ENCODE assay signal across 16 cellular contexts in the genomic region with DNA sequence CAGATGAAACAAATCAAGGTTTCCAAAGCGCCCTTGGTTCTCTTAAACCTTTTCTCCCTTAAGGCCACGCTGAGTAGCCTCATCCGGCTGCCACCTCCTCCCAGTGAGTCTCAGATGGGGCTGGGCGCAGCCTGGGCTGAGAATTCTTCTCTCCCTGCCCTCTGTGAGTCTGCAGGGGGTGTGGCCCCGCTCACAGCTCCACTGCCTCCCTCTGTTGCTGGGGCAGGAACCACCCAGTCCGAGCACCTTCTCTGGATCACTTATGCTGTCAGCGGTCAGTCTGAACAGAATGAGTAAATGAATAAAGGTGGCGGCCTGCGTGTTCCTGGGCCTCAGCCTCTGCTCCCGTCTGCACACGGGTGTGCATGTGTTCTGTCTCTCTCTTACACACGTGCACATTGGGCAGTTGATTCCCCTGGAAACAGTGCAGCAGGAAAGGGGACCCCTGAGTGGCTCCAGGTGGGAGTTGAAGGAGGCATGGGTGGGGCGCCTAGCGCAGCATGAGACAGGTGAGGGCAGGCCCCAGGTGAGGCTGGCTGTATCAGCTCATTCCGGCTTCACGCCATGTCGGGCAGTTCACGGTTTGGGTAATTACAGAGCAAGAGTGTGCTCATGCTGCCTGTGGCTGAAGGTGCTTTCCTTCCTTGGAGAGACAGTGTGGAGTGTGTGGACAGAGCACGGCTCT. TPM values are rescaled to one million over a fixed set of nuclear protein-coding genes. Genes with fewer than 3 reads are reported as not detected.
DNase-seq lines count a peak whose midpoint lies in the region; ATAC-seq, FAIRE-seq and TF ChIP-seq lines count a peak whose summit lies in the region.
"Had no signal": no experiment of that assay in that cellular context is flagged by ENCODE, and none has a peak within 500 bp of the region (broad histone marks: within the 10 kb centered on the region; RNA-seq: fewer than 3 reads in every experiment).

No MANE protein-coding gene starts in this region.

- H3K27ac ChIP-seq in K562 (ENCODE audit: extremely low read depth, low read depth, low read length), result no peak overlapping the region
- no peak overlapping the region for H3K27ac ChIP-seq in HepG2 (ENCODE audit: extremely low read length, insufficient read depth, low read length)
- H3K27ac ChIP-seq: KMS-11, tibial artery had no signal

- peak; percentile 5 for DNase-seq in activated naive CD4-positive, alpha-beta T cell treated with anti-CD3 and anti-CD28 coated beads, Interleukin-2, amount 10 ng/mL, durations not matched to agents 7 days and 5 days
- no peak for DNase-seq in activated naive CD4-positive, alpha-beta T cell treated with anti-CD3 and anti-CD28 coated beads, Interleukin-2, amount 50 U/mL, for 72 hours (ENCODE audit: low spot score in 2 of 2)
- DNase-seq in K562 (ENCODE audit: extremely low read depth in 1 of 4, low spot score in 3 of 4) (no peak), HepG2 (ENCODE audit: low spot score) (no peak), type B pancreatic cell (ENCODE audit: extremely low spot score, unreplicated experiment) (no peak), erythroblast (lab: John Stamatoyannopoulos, UW) (no peak)
- DNase-seq in activated CD8-positive, alpha-beta memory T cell treated with anti-CD3 and anti-CD28 coated beads, Interleukin-2, amount 50 U/mL, for 48 hours, result no peak
- DNase-seq: activated naive CD8-positive, alpha-beta T cell treated with anti-CD3 and anti-CD28 coated beads, Interleukin-2, amount 50 U/mL, for 24 hours; DMS 273 treated with DMSO at 0.1 percent for 48 hours; NCI-H2081 treated with DMSO at 0.1 percent for 48 hours; PC-3; T-helper 9 cell had no signal

- H2AFZ ChIP-seq in K562 (ENCODE audit: low read depth, low read length) (no peak overlapping the region), HepG2 (ENCODE audit: low read length) (no peak overlapping the region)

- H3K9me3 Mint-ChIP-seq in activated naive CD4-positive, alpha-beta T cell treated with anti-CD3 and anti-CD28 coated beads, Interleukin-2, amount 10 ng/mL, durations not matched to agents 7 days and 5 days, result no peaks in the 10 kb centered on the region
- no peaks in the 10 kb centered on the region for H3K9me3 Mint-ChIP-seq in activated naive CD4-positive, alpha-beta T cell treated with anti-CD3 and anti-CD28 coated beads, Interleukin-2, amount 50 U/mL, for 72 hours
- H3K9me3 Mint-ChIP-seq in type B pancreatic cell, result no peaks in the 10 kb centered on the region
- H3K9me3 Mint-ChIP-seq: activated naive CD8-positive, alpha-beta T cell treated with anti-CD3 and anti-CD28 coated beads, Interleukin-2, amount 50 U/mL, for 24 hours had no signal

- H3K27ac Mint-ChIP-seq in activated naive CD4-positive, alpha-beta T cell treated with anti-CD3 and anti-CD28 coated beads, Interleukin-2, amount 10 ng/mL, durations not matched to agents 7 days and 5 days, result no peak overlapping the region
- no peak overlapping the region for H3K27ac Mint-ChIP-seq in activated naive CD4-positive, alpha-beta T cell treated with anti-CD3 and anti-CD28 coated beads, Interleukin-2, amount 50 U/mL, for 72 hours
- no peak overlapping the region for H3K27ac Mint-ChIP-seq in type B pancreatic cell
- H3K27ac Mint-ChIP-seq: activated naive CD8-positive, alpha-beta T cell treated with anti-CD3 and anti-CD28 coated beads, Interleukin-2, amount 50 U/mL, for 24 hours had no signal

- no peaks in the 10 kb centered on the region for H4K20me1 ChIP-seq in K562 (replicated peaks; ENCODE audit: control insufficient read depth, insufficient read depth, low read length)
- no peaks in the 10 kb centered on the region for H4K20me1 ChIP-seq in HepG2 (ENCODE audit: insufficient read depth, low read length)

- no peaks in the 10 kb centered on the region for H3K9me3 ChIP-seq in K562 (replicated peaks; ENCODE audit: control insufficient read depth, insufficient read depth, low read depth, low read length)
- H3K9me3 ChIP-seq in HepG2 (ENCODE audit: low read length), result no peaks in the 10 kb centered on the region
- H3K9me3 ChIP-seq: tibial artery had no signal

- TF ChIP-seq POLR2A in K562 (conservative IDR thresholded peaks at IDR 0.05) (no peak), HepG2 (IDR thresholded peaks at IDR 0.05; ENCODE audit: insufficient read depth in 1 of 2, low read depth in 2 of 2, low read length in 2 of 2) (no peak), erythroblast (IDR thresholded peaks at IDR 0.05; ENCODE audit: low read length) (no peak)

- CTCF ChIA-PET in activated naive CD4-positive, alpha-beta T cell treated with anti-CD3 and anti-CD28 coated beads, Interleukin-2, amount 10 ng/mL, durations not matched to agents 7 days and 5 days (lab: Charles Lee), result interaction anchor here (1.0 kb wide), 1 partner anchor 54 kb away, joined by 3 read pairs; no protein-coding TSS in a partner anchor
- CTCF ChIA-PET in K562 (lab: Yijun Ruan, JAX; ENCODE audit: low intra/inter-chr PET ratio), result no interaction called here
- CTCF ChIA-PET in HepG2 (lab: Yijun Ruan, JAX; ENCODE audit: low intra/inter-chr PET ratio, low total read pairs), result no interaction called here

- H3K4me1 ChIP-seq in K562 (replicated peaks in 1 of 2; ENCODE audit: control insufficient read depth in 2 of 2, insufficient read depth in 2 of 2, low read length in 2 of 2) (peaks cover 0 to 31% of the 10 kb centered on the region in 2 experiments; a peak in 2 of 5 replicates), HepG2 (ENCODE audit: insufficient read depth, low read length) (peaks cover 11% of the 10 kb centered on the region)

- no peak overlapping the region for H3K4me3 Mint-ChIP-seq in activated naive CD4-positive, alpha-beta T cell treated with anti-CD3 and anti-CD28 coated beads, Interleukin-2, amount 10 ng/mL, durations not matched to agents 7 days and 5 days
- peak overlapping the region; percentile 56 for H3K4me3 Mint-ChIP-seq in type B pancreatic cell
- H3K4me3 Mint-ChIP-seq: activated naive CD8-positive, alpha-beta T cell treated with anti-CD3 and anti-CD28 coated beads, Interleukin-2, amount 50 U/mL, for 24 hours had no signal

- BruUV-seq in K562 (replicated peaks; lab: Mats Ljungman, UMichigan) (no TSS peak), HepG2 (replicated peaks; lab: Mats Ljungman, UMichigan) (no TSS peak)

- H3K9ac ChIP-seq in K562 (ENCODE audit: insufficient read depth in 1 of 2, low read depth in 2 of 2, low read length in 2 of 2) (0 out of 4 replicates have a peak overlapping the region, but pooled peaks of 1 of the 2 experiments have one; percentile 22), HepG2 (ENCODE audit: insufficient read depth, low read depth, low read length) (no peak overlapping the region)
- H3K9ac ChIP-seq: KMS-11 had no signal

- FAIRE-seq in K562 (lab: Jason Lieb, UNC), result no peak
- no peak for FAIRE-seq in HepG2 (lab: Jason Lieb, UNC)
- FAIRE-seq: GM12878 had no signal

- peaks cover 40% of the 10 kb centered on the region for H3K4me1 Mint-ChIP-seq in activated naive CD4-positive, alpha-beta T cell treated with anti-CD3 and anti-CD28 coated beads, Interleukin-2, amount 10 ng/mL, durations not matched to agents 7 days and 5 days
- H3K4me1 Mint-ChIP-seq in type B pancreatic cell (ENCODE audit: unreplicated experiment), result peaks cover 18% of the 10 kb centered on the region

- no peaks in the 10 kb centered on the region for H3K36me3 Mint-ChIP-seq in activated naive CD4-positive, alpha-beta T cell treated with anti-CD3 and anti-CD28 coated beads, Interleukin-2, amount 10 ng/mL, durations not matched to agents 7 days and 5 days
- H3K36me3 Mint-ChIP-seq in activated naive CD4-positive, alpha-beta T cell treated with anti-CD3 and anti-CD28 coated beads, Interleukin-2, amount 50 U/mL, for 72 hours, result peaks cover 0 to 2% of the 10 kb centered on the region in 2 donors
- H3K36me3 Mint-ChIP-seq in type B pancreatic cell, result no peaks in the 10 kb centered on the region

- 35% methylated on average over 18 of the region's 19 CpGs for WGBS in K562 (ENCODE audit: insufficient coverage, low coverage, missing lambda C conversion rate)
- WGBS in HepG2 (ENCODE audit: low lambda C conversion rate), result 36% methylated on average over 12 of the region's 19 CpGs

- POLR2A ChIA-PET in K562 (lab: Yijun Ruan, JAX), result no interaction called here
- POLR2A ChIA-PET in HepG2 (lab: Yijun Ruan, JAX), result interaction anchor here (1.2 kb wide), 1 partner anchor 9 kb away, joined by 3 read pairs; no protein-coding TSS in a partner anchor

- H3K4me3 ChIP-seq in K562, result no peak overlapping the region
- no peak overlapping the region for H3K4me3 ChIP-seq in HepG2 (replicated peaks in 1 of 3; ENCODE audit: insufficient read depth in 1 of 3, low read depth in 2 of 3, low read length in 3 of 3)
- H3K4me3 ChIP-seq: GM12878, tibial artery had no signal

- TF ChIP-seq RAD21 in K562 (CRISPR knock-in tag; conservative IDR thresholded peaks at IDR 0.05 in 1 of 2, IDR thresholded peaks at IDR 0.05 in 1 of 2) (no peak), HepG2 (CRISPR knock-in tag; IDR thresholded peaks at IDR 0.05) (no peak)

- peaks cover 98% of the 10 kb centered on the region for H3K27me3 Mint-ChIP-seq in activated naive CD4-positive, alpha-beta T cell treated with anti-CD3 and anti-CD28 coated beads, Interleukin-2, amount 10 ng/mL, durations not matched to agents 7 days and 5 days
- H3K27me3 Mint-ChIP-seq in type B pancreatic cell, result peaks cover 66% of the 10 kb centered on the region

- H3K79me2 ChIP-seq in K562 (ENCODE audit: control insufficient read depth, insufficient read depth, low read length) (no peaks in the 10 kb centered on the region), HepG2 (ENCODE audit: insufficient read depth, low read length) (no peaks in the 10 kb centered on the region)

- ATAC-seq in activated naive CD4-positive, alpha-beta T cell treated with anti-CD3 and anti-CD28 coated beads, Interleukin-2, amount 50 U/mL, for 72 hours, result no peak
- ATAC-seq in K562 (0 out of 3 replicates have a peak, but pooled peaks have one; percentile 7), HepG2 (peak; percentile 33), HG03442 (IDR thresholded peaks at IDR 0.05; ENCODE audit: unreplicated experiment) (no peak)
- ATAC-seq: activated naive CD8-positive, alpha-beta T cell treated with anti-CD3 and anti-CD28 coated beads, Interleukin-2, amount 50 U/mL, for 24 hours; PC-3 had no signal

- in situ Hi-C loops in K562 (cut with MboI), result no loop called here
- in situ Hi-C loops in HepG2 (cut with HindIII; ENCODE audit: extremely low pct_ligation_motif_present, low pct_unique_long_range_greater_than_20kb), result no loop called here

- H3K36me3 ChIP-seq in K562 (ENCODE audit: control insufficient read depth, insufficient read depth, low read length) (no peaks in the 10 kb centered on the region), HepG2 (replicated peaks in 1 of 2; ENCODE audit: control insufficient read depth in 1 of 2, insufficient read depth in 2 of 2, low read length in 2 of 2) (no peaks in the 10 kb centered on the region)
- H3K36me3 ChIP-seq: tibial artery had no signal

- TF ChIP-seq EP300 in K562 (IDR thresholded peaks at IDR 0.05; ENCODE audit: low read length), result no peak
- no peak for TF ChIP-seq EP300 in HepG2 (IDR thresholded peaks at IDR 0.05; ENCODE audit: low read depth in 2 of 2, low read length in 2 of 2)
- no peak for TF ChIP-seq EP300 in HepG2 (CRISPR knock-in tag; IDR thresholded peaks at IDR 0.05; ENCODE audit: borderline replicate concordance)

- intact Hi-C loops in K562 (cut with micrococcal nuclease), result no loop called here
- intact Hi-C loops in HepG2 (cut with micrococcal nuclease; ENCODE audit: unreplicated experiment), result no loop called here

- H3K27me3 ChIP-seq in K562 (ENCODE audit: control insufficient read depth in 2 of 2, insufficient read depth in 2 of 2, low read length in 2 of 2), result peaks cover 16 to 60% of the 10 kb centered on the region in 2 experiments; a peak in 4 of 5 replicates
- H3K27me3 ChIP-seq in HepG2 (ENCODE audit: control insufficient read depth in 1 of 2, insufficient read depth in 2 of 2, low read length in 2 of 2), result peaks cover 11 to 58% of the 10 kb centered on the region in 2 experiments

- TF ChIP-seq CTCF in K562 (IDR thresholded peaks at IDR 0.05 in 2 of 3, conservative IDR thresholded peaks at IDR 0.05 in 1 of 3; ENCODE audit: insufficient read depth in 2 of 3, low read depth in 1 of 3, low read length in 3 of 3), result no peak
- TF ChIP-seq CTCF in HepG2 (CRISPR knock-in tag; IDR thresholded peaks at IDR 0.05), result no peak
- TF ChIP-seq CTCF in type B pancreatic cell (conservative IDR thresholded peaks at IDR 0.05), result no peak

- H3K4me2 ChIP-seq in K562 (ENCODE audit: insufficient read depth, low read length) (no peak overlapping the region), HepG2 (ENCODE audit: low read depth, low read length) (no peak overlapping the region)
- H3K4me2 ChIP-seq: KMS-11 had no signal

- H3K9me1 ChIP-seq in K562 (ENCODE audit: control insufficient read depth, insufficient read depth, low read length), result no peaks in the 10 kb centered on the region

RNA-seq across cellular contexts. Expression of gene PAPLN, which starts 4.3 kb away (rescaled TPM):
- total RNA-seq in activated naive CD4-positive, alpha-beta T cell treated with anti-CD3 and anti-CD28 coated beads, Interleukin-2, amount 50 U/mL, for 72 hours, result 1 to 10 TPM in 1 of 2 donors, under 1 TPM in 1; 0.91 to 1.4 TPM
- 34.7 and 36.1 TPM in 2 replicates for total RNA-seq in K562 (2011; cell fraction: chromatin; rRNA removed; ENCODE audit: low replicate concordance)
- 21.0 and 22.8 TPM in 2 replicates for total RNA-seq in K562 (2011; cell fraction: nucleolus; rRNA removed)
- total RNA-seq in K562 (2011; cell fraction: nucleoplasm; rRNA removed), result 23.0 and 23.8 TPM in 2 replicates
- total RNA-seq in K562 (2014; rRNA removed) (1.3 and 1.7 TPM in 2 replicates), K562 (2014; rRNA removed; fragmentation: Illumina TruSeq; extraction: Trizol) (1.2 and 1.4 TPM in 2 replicates), K562 (2015; rRNA removed; fragmentation: Illumina TruSeq; extraction: Trizol) (1.2 TPM in 2 replicates), K562 (2021) (2.2 and 2.9 TPM in 2 replicates), HepG2 (2016; rRNA removed; fragmentation: Illumina TruSeq; extraction: Trizol) (not detected in 2 replicates), type B pancreatic cell (ENCODE audit: low replicate concordance) (0.99 and 2.0 TPM in 2 replicates)
- polyA plus RNA-seq in K562 (2011; rRNA removed) (2.9 and 4.2 TPM in 2 replicates), K562 (2014; fragmentation: Illumina TruSeq; extraction: Trizol) (1.7 and 2.2 TPM in 2 replicates), K562 (2014; fragmentation: Nextera tagmentation; extraction: Ambion mirVana) (under 1 TPM; 0.43 to 0.56 TPM), K562 (2014; rRNA removed) (3.5 and 5.5 TPM in 2 replicates), HepG2 (2011; rRNA removed) (not detected in 2 replicates)
- polyA plus RNA-seq in K562 (2011; cell fraction: cytosol; rRNA removed), result 1.4 and 2.2 TPM in 2 replicates
- polyA plus RNA-seq in K562 (2011; cell fraction: nucleus; rRNA removed), result 20.9 and 24.5 TPM in 2 replicates
- 2.8 and 5.5 TPM in 2 replicates for polyA plus RNA-seq in K562 (2012)
- 0.95 and 1.7 TPM in 2 replicates for polyA minus RNA-seq in K562 (2011; rRNA and poly(A)+ RNA removed)
- 0.55 and 1.8 TPM in 2 replicates for polyA minus RNA-seq in K562 (2011; cell fraction: cytosol; rRNA and poly(A)+ RNA removed)
- polyA minus RNA-seq in K562 (2011; cell fraction: nucleus; rRNA and poly(A)+ RNA removed), result 6.7 and 8.3 TPM in 2 replicates
- not detected in 2 replicates for total RNA-seq in HepG2 (2016; cell fraction: cytosol; rRNA removed; fragmentation: Illumina TruSeq; extraction: Trizol; ENCODE audit: low read depth)
- total RNA-seq in HepG2 (2016; cell fraction: insoluble cytoplasmic fraction; rRNA removed; fragmentation: Illumina TruSeq; extraction: Trizol), result not detected in 2 replicates
- total RNA-seq in HepG2 (2016; cell fraction: membrane; rRNA removed; fragmentation: Illumina TruSeq; extraction: Trizol), result not detected in 2 replicates
- not detected in 2 replicates for total RNA-seq in HepG2 (2016; cell fraction: nucleus; rRNA removed; fragmentation: Illumina TruSeq; extraction: Trizol)
- polyA plus RNA-seq in HepG2 (2011; cell fraction: cytosol; rRNA removed), result 0.01 TPM in 1 of 2 replicates, not detected in the other
- polyA plus RNA-seq in HepG2 (2011; cell fraction: nucleus; rRNA removed), result 0.05 TPM in 1 of 2 replicates, not detected in the other
- polyA plus RNA-seq in HepG2 (2012), result 0.07 and 0.28 TPM in 2 replicates
- polyA plus RNA-seq in HepG2 (2016; cell fraction: cytosol; fragmentation: Illumina TruSeq; extraction: Trizol; ENCODE audit: low read depth), result not detected in 2 replicates
- polyA plus RNA-seq in HepG2 (2016; cell fraction: insoluble cytoplasmic fraction; fragmentation: Illumina TruSeq; extraction: Trizol; ENCODE audit: low read depth), result not detected in 2 replicates
- polyA plus RNA-seq in HepG2 (2016; cell fraction: membrane; fragmentation: Illumina TruSeq; extraction: Trizol; ENCODE audit: low read depth), result not detected in 2 replicates
- polyA plus RNA-seq in HepG2 (2016; cell fraction: nucleus; fragmentation: Illumina TruSeq; extraction: Trizol; ENCODE audit: insufficient read depth, low read depth), result not detected in 2 replicates
- 4.1 TPM in 1 of 2 replicates, not detected in the other for polyA minus RNA-seq in HepG2 (2011; rRNA and poly(A)+ RNA removed; ENCODE audit: low replicate concordance)
- polyA minus RNA-seq in HepG2 (2011; cell fraction: cytosol; rRNA and poly(A)+ RNA removed), result not detected in 2 replicates
- not detected in 2 replicates for polyA minus RNA-seq in HepG2 (2011; cell fraction: nucleus; rRNA and poly(A)+ RNA removed)

Comparison
In these comparisons a context has a peak if more than half of its experiments do, and no peak if none do; other contexts are left out.
1. ATAC-seq: peak in K562 (single experiment) and HepG2 (single experiment); none in activated naive CD4-positive, alpha-beta T cell treated with anti-CD3 and anti-CD28 coated beads, Interleukin-2, amount 50 U/mL, for 72 hours (0 of 2) and HG03442 (single experiment).